8 cellular contexts compared by ENCODE assay signal in genomic region chr17:40560592-40561293, GRCh38. TPM values are rescaled to one million over a fixed set of nuclear protein-coding genes. Genes with fewer than 3 reads are reported as not detected.
DNase-seq lines count a peak whose midpoint lies in the region; ATAC-seq and TF ChIP-seq lines count a peak whose summit lies in the region.

No MANE protein-coding gene starts in this region.

- H3K27me3 ChIP-seq in mucosa of rectum (ENCODE audit: control insufficient read depth in 2 of 2, insufficient read depth in 2 of 2, low read length in 2 of 2) (peaks cover 0 to 3% of the 10 kb centered on the region in 2 donors), thoracic aorta (replicated peaks; ENCODE audit: insufficient read depth) (no peaks in the 10 kb centered on the region)

- H3K4me1 ChIP-seq in mucosa of rectum (ENCODE audit: control insufficient read depth in 2 of 2, insufficient read depth in 2 of 2, low read length in 2 of 2) (peaks cover 8 to 14% of the 10 kb centered on the region in 2 donors), thoracic aorta (ENCODE audit: control insufficient read depth in 1 of 2, low read depth in 2 of 2) (peaks cover 0 to 5% of the 10 kb centered on the region in 2 donors)

- H3K4me3 ChIP-seq in mucosa of rectum (ENCODE audit: low read length in 2 of 2) (peak overlapping the region in 1 of 2 donors; percentile 45), thoracic aorta (peak overlapping the region; percentile 42)

- no peaks in the 10 kb centered on the region for H3K9me3 ChIP-seq in mucosa of rectum (ENCODE audit: control insufficient read depth in 2 of 2, low read length in 2 of 2)
- H3K9me3 ChIP-seq in thoracic aorta = no peaks in the 10 kb centered on the region

- peak overlapping the region in 1 of 2 donors; percentile 35 for H3K9ac ChIP-seq in mucosa of rectum (ENCODE audit: low read depth in 1 of 2, low read length in 2 of 2)

- peak; percentile 40 for ATAC-seq in GM18873 (IDR thresholded peaks at IDR 0.05; ENCODE audit: low FRiP score, unreplicated experiment)
- ATAC-seq in HG03095 (IDR thresholded peaks at IDR 0.05; ENCODE audit: unreplicated experiment) = peak; percentile 43
- ATAC-seq in thoracic aorta (ENCODE audit: insufficient number of reproducible peaks, low FRiP score, low read depth) = no peak

- H3K36me3 ChIP-seq in mucosa of rectum (ENCODE audit: control insufficient read depth in 2 of 2, insufficient read depth in 2 of 2, low read length in 2 of 2) (no peaks in the 10 kb centered on the region), thoracic aorta (no peaks in the 10 kb centered on the region)

- peak overlapping the region; percentile 2 to 66 for H3K27ac ChIP-seq in mucosa of rectum (ENCODE audit: low read depth in 2 of 2, low read length in 2 of 2)
- H3K27ac ChIP-seq in thoracic aorta = no peak overlapping the region

- TF ChIP-seq CTCF in thoracic aorta (IDR thresholded peaks at IDR 0.05) = no peak

- peak; percentile 75 for DNase-seq in SW480 (ENCODE audit: low spot score)
- peak; percentile 77 for DNase-seq in amniotic epithelial cell (ENCODE audit: low read depth)
- DNase-seq in thoracic aorta (ENCODE audit: low spot score) = no peak
- no peak for DNase-seq in putamen (ENCODE audit: low spot score)
- DNase-seq in nucleus accumbens (lab: John Stamatoyannopoulos, UW) = no peak

RNA-seq across cellular contexts. Expression of gene CCR7, which starts 4.5 kb away (rescaled TPM):
- not detected for total RNA-seq in thoracic aorta

RNA-seq across cellular contexts. Expression of gene TNS4, which starts 59.3 kb away (rescaled TPM):
- total RNA-seq in thoracic aorta = under 1 TPM; 0.14 to 0.78 TPM

Comparison
In these comparisons a context has a peak if more than half of its experiments do, and no peak if none do; other contexts are left out.
1. DNase-seq: peak in SW480 (single experiment) and amniotic epithelial cell (single experiment); none in thoracic aorta (single experiment), putamen (single experiment) and nucleus accumbens (0 of 56).
2. H3K27ac ChIP-seq: peak in mucosa of rectum (2 of 2); none in thoracic aorta (0 of 2).